ENCODE assay signal across 8 cellular contexts in genomic region chr19:48858984-48859710, GRCh38. TPM values are rescaled to one million over a fixed set of nuclear protein-coding genes. Genes with fewer than 3 reads are reported as not detected.
DNase-seq lines count a peak whose midpoint lies in the region; ATAC-seq and TF ChIP-seq lines count a peak whose summit lies in the region.

No MANE protein-coding gene starts in this region.

- H3K36me3 ChIP-seq in CD8-positive, alpha-beta T cell (ENCODE audit: insufficient read depth, low read length): no peaks in the 10 kb centered on the region
- H3K36me3 ChIP-seq in lung (ENCODE audit: control insufficient read depth in 2 of 2, insufficient read depth in 2 of 2, low read length in 2 of 2) (no peaks in the 10 kb centered on the region), thymus (ENCODE audit: control insufficient read depth, insufficient read depth) (no peaks in the 10 kb centered on the region)

- DNase-seq in CD8-positive, alpha-beta T cell: peak in 6 of 7 experiments; percentile 74 to 84 (median 80)
- DNase-seq in activated T-cell treated with anti-CD3 and anti-CD28 coated beads for 48 hours (ENCODE audit: low read depth) (peak; percentile 79), lung (ENCODE audit: low spot score) (peak; percentile 74), inferior parietal cortex (ENCODE audit: extremely low spot score) (no peak)

- no peak for TF ChIP-seq CTCF in CD8-positive, alpha-beta T cell (IDR thresholded peaks at IDR 0.05)
- no peak for TF ChIP-seq CTCF in lung (IDR thresholded peaks at IDR 0.05; ENCODE audit: control extremely low read depth, extremely low read depth)

- no peaks in the 10 kb centered on the region for H3K27me3 Mint-ChIP-seq in CD8-positive, alpha-beta T cell (ENCODE audit: low read depth)
- peaks cover 1% of the 10 kb centered on the region for H3K27me3 Mint-ChIP-seq in IgD-negative memory B cell

- no peaks in the 10 kb centered on the region for H3K4me1 ChIP-seq in CD8-positive, alpha-beta T cell (ENCODE audit: insufficient read depth, low read length)
- H3K4me1 ChIP-seq in lung (ENCODE audit: control insufficient read depth in 2 of 2, insufficient read depth in 2 of 2, low read length in 2 of 2) (no peaks in the 10 kb centered on the region), thymus (ENCODE audit: control insufficient read depth, insufficient read depth, low read length) (peaks cover 5% of the 10 kb centered on the region)

- 35 to 45% methylated on average over 32 to 34 of the region's 34 CpGs for WGBS in lung, 2 donors
- WGBS in thymus: 28% methylated on average over 34 of the region's 34 CpGs

- no peaks in the 10 kb centered on the region for H3K9me3 Mint-ChIP-seq in CD8-positive, alpha-beta T cell
- H3K9me3 Mint-ChIP-seq in IgD-negative memory B cell: no peaks in the 10 kb centered on the region

- POLR2A ChIA-PET in CD8-positive, alpha-beta T cell (lab: Charles Lee): no interaction called here

- no peaks in the 10 kb centered on the region for H3K9me3 ChIP-seq in CD8-positive, alpha-beta T cell (ENCODE audit: low read length)
- H3K9me3 ChIP-seq in lung (ENCODE audit: control insufficient read depth in 2 of 2, insufficient read depth in 1 of 2, low read length in 1 of 2) (no peaks in the 10 kb centered on the region), thymus (ENCODE audit: control insufficient read depth) (no peaks in the 10 kb centered on the region)

- peak overlapping the region; percentile 88 for H3K4me3 Mint-ChIP-seq in CD8-positive, alpha-beta T cell
- peak overlapping the region; percentile 84 to 95 (median 90) for H3K4me3 Mint-ChIP-seq in IgD-negative memory B cell

- intact Hi-C loops in CD8-positive, alpha-beta T cell (cut with DNase I, micrococcal nuclease): loop anchor here (1.0 to 5.0 kb wide), 9 partner anchors 13 to 138 kb away; partner anchors contain the start of genes FTL (in 2 of the 2), NUCB1 (in 2 of the 2), PPP1R15A (in 2 of the 2) and BAX (in 1 of the 2)

- CTCF ChIA-PET in CD8-positive, alpha-beta T cell (lab: Charles Lee): interaction anchor here (1.1 to 2.0 kb wide), 4 partner anchors 17 to 112 kb away, joined by 5 to 10 read pairs (median 6); partner anchors contain the start of gene HSD17B14

- no peaks in the 10 kb centered on the region for H3K36me3 Mint-ChIP-seq in CD8-positive, alpha-beta T cell
- H3K36me3 Mint-ChIP-seq in IgD-negative memory B cell: no peaks in the 10 kb centered on the region

- peak; percentile 76 for ATAC-seq in CD8-positive, alpha-beta T cell
- ATAC-seq in lung (ENCODE audit: insufficient read depth, low FRiP score) (no peak), GM18519 (IDR thresholded peaks at IDR 0.05; ENCODE audit: low FRiP score, unreplicated experiment) (no peak), HG03354 (IDR thresholded peaks at IDR 0.05; ENCODE audit: poor library complexity, severe bottlenecking, unreplicated experiment) (no peak)

- H3K4me3 ChIP-seq in CD8-positive, alpha-beta T cell (ENCODE audit: low read depth, low read length): peak overlapping the region; percentile 55
- H3K4me3 ChIP-seq in lung (no peak overlapping the region), thymus (ENCODE audit: low read length) (peak overlapping the region; percentile 57)

- H3K4me1 Mint-ChIP-seq in CD8-positive, alpha-beta T cell (ENCODE audit: low read depth): peaks cover 3% of the 10 kb centered on the region
- peaks cover 0 to 8% (median 3%) of the 10 kb centered on the region in 3 donors for H3K4me1 Mint-ChIP-seq in IgD-negative memory B cell

- no peak overlapping the region for H3K27ac ChIP-seq in CD8-positive, alpha-beta T cell (ENCODE audit: low read depth, low read length)
- H3K27ac ChIP-seq in lung (ENCODE audit: low read depth in 1 of 2, low read length in 1 of 2) (peak overlapping the region in 1 of 2 donors; percentile 49), thymus (ENCODE audit: low read depth) (no peak overlapping the region)

- peak overlapping the region; percentile 87 for H3K27ac Mint-ChIP-seq in CD8-positive, alpha-beta T cell
- peak overlapping the region in 2 of 3 donors; percentile 26 to 48 for H3K27ac Mint-ChIP-seq in IgD-negative memory B cell

- no peaks in the 10 kb centered on the region for H3K27me3 ChIP-seq in CD8-positive, alpha-beta T cell (ENCODE audit: insufficient read depth, low read length)
- H3K27me3 ChIP-seq in lung (ENCODE audit: control insufficient read depth, insufficient read depth): no peaks in the 10 kb centered on the region
- H3K27me3 ChIP-seq in thymus (ENCODE audit: control insufficient read depth, insufficient read depth): no peaks in the 10 kb centered on the region

RNA-seq across cellular contexts. Expression of gene PLEKHA4, which starts 9.3 kb away (rescaled TPM):
- 1 to 10 TPM; 1.8 to 3.2 TPM for total RNA-seq in CD8-positive, alpha-beta T cell
- 3.2 TPM for polyA plus RNA-seq in IgD-negative memory B cell
- total RNA-seq in lung: 10 to 100 TPM in 1 of 2 donors, 1 to 10 TPM in 1; 8.4 to 57.7 TPM
- polyA plus RNA-seq in lung: 10 to 100 TPM; 19.3 to 22.0 TPM
- 17.3 TPM for polyA plus RNA-seq in thymus

RNA-seq across cellular contexts. Expression of gene PPP1R15A, which starts 13.1 kb away (rescaled TPM):
- 100 to 1,000 TPM; 398 to 399 TPM for total RNA-seq in CD8-positive, alpha-beta T cell
- polyA plus RNA-seq in IgD-negative memory B cell (558 TPM), lung (100 to 1,000 TPM; 203 to 208 TPM), thymus (40.0 TPM)
- total RNA-seq in lung: 100 to 1,000 TPM; 101 to 104 TPM

RNA-seq across cellular contexts. Expression of gene HSD17B14, which starts 22.9 kb away (rescaled TPM):
- 1 to 10 TPM in 1 of 2 experiments, under 1 TPM in 1; 0.98 to 1.1 TPM for total RNA-seq in CD8-positive, alpha-beta T cell
- polyA plus RNA-seq in IgD-negative memory B cell (1.2 TPM), lung (10 to 100 TPM in 1 of 2 donors, 1 to 10 TPM in 1; 9.0 to 39.1 TPM), thymus (20.4 TPM)
- 10 to 100 TPM; 12.8 to 17.9 TPM for total RNA-seq in lung

RNA-seq across cellular contexts. Expression of gene TULP2, which starts 39.4 kb away (rescaled TPM):
- not detected for total RNA-seq in CD8-positive, alpha-beta T cell
- polyA plus RNA-seq in IgD-negative memory B cell (not detected), lung (under 1 TPM; 0.13 to 0.20 TPM), thymus (0.02 TPM)
- under 1 TPM; 0.31 to 0.54 TPM for total RNA-seq in lung

RNA-seq across cellular contexts. Expression of gene NUCB1, which starts 41.0 kb away (rescaled TPM):
- total RNA-seq in CD8-positive, alpha-beta T cell: 10 to 100 TPM; 55.4 to 66.7 TPM
- 103 TPM for polyA plus RNA-seq in IgD-negative memory B cell
- 100 to 1,000 TPM; 214 to 346 TPM for total RNA-seq in lung
- polyA plus RNA-seq in lung: 100 to 1,000 TPM; 362 to 367 TPM
- polyA plus RNA-seq in thymus: 119 TPM
